ENCODE assay signal across 16 cellular contexts in genomic region chr11:111837366-111837891, GRCh38.
"Had no signal": no experiment of that assay in that cellular context is flagged by ENCODE, and none has a peak within 500 bp of the region (broad histone marks: within the 10 kb centered on the region; RNA-seq: fewer than 3 reads in every experiment).

No MANE protein-coding gene starts in this region.

- H3K79me2 ChIP-seq: parathyroid adenoma had no signal

- H3K9me3 ChIP-seq: esophagus muscularis mucosa, suprapubic skin, transverse colon, uterus had no signal

- H3K27me3 Mint-ChIP-seq: activated naive CD4-positive, alpha-beta T cell treated with anti-CD3 and anti-CD28 coated beads, Interleukin-2, amount 50 U/mL, for 24 hours; dendritic cell treated with granulocyte-macrophage colony-stimulating factor and Interleukin-4, amounts not matched to agents 40 ng/mL and 50 ng/mL, for 4 days had no signal

- H2AFZ ChIP-seq: parathyroid adenoma had no signal

- H3K9me3 Mint-ChIP-seq: activated naive CD4-positive, alpha-beta T cell treated with anti-CD3 and anti-CD28 coated beads, Interleukin-2, amount 50 U/mL, for 24 hours; dendritic cell treated with granulocyte-macrophage colony-stimulating factor and Interleukin-4, amounts not matched to agents 40 ng/mL and 50 ng/mL, for 4 days; natural killer cell; T-helper 1 cell treated with Interleukin-12 subunit alpha and Interleukin-12 subunit beta and Interleukin-4 antibody, amounts not matched to agents 30 μg/mL and 1 μg/mL, for 36 hours had no signal

- H3K27me3 ChIP-seq: esophagus muscularis mucosa, suprapubic skin, transverse colon, uterus had no signal

- ATAC-seq: natural killer cell had no signal

- H3K27ac ChIP-seq: esophagus muscularis mucosa, parathyroid adenoma, suprapubic skin, transverse colon, uterus had no signal

- H3K4me3 ChIP-seq: esophagus muscularis mucosa, suprapubic skin, transverse colon, uterus had no signal

- H3K36me3 ChIP-seq: uterus had no signal

- DNase-seq: activated CD4-positive, alpha-beta T cell treated with anti-CD3 and anti-CD28 coated beads, Interleukin-2, amount 50 U/mL, for 1 hour; activated CD8-positive, alpha-beta memory T cell treated with anti-CD3 and anti-CD28 coated beads, Interleukin-2, amount 50 U/mL, for 48 hours; activated effector memory CD4-positive, alpha-beta T cell treated with anti-CD3 and anti-CD28 coated beads, Interleukin-2, amount 50 U/mL, for 16 hours; activated T-cell treated with anti-CD3 and anti-CD28 coated beads, Interleukin-2, amount 50 U/mL, for 48 hours; effector CD8-positive, alpha-beta T cell; natural killer cell; stimulated activated CD4-positive, alpha-beta T cell treated with anti-CD3 and anti-CD28 coated beads, Interleukin-2, amount 100 ng/mL, for 24 hours; stimulated activated naive CD8-positive, alpha-beta T cell treated with anti-CD3 and anti-CD28 coated beads, Interleukin-15, Interleukin-2, amounts not matched to agents 100 U/mL and 50 U/mL, for 24 hours; transverse colon; uterus had no signal

- H3K4me1 ChIP-seq: parathyroid adenoma, suprapubic skin had no signal

- H3K4me3 Mint-ChIP-seq: activated naive CD4-positive, alpha-beta T cell treated with anti-CD3 and anti-CD28 coated beads, Interleukin-2, amount 50 U/mL, for 24 hours; dendritic cell treated with granulocyte-macrophage colony-stimulating factor and Interleukin-4, amounts not matched to agents 40 ng/mL and 50 ng/mL, for 4 days; natural killer cell; T-helper 1 cell treated with Interleukin-12 subunit alpha and Interleukin-12 subunit beta and Interleukin-4 antibody, amounts not matched to agents 30 μg/mL and 1 μg/mL, for 36 hours had no signal

- H3K9ac ChIP-seq: parathyroid adenoma had no signal

- H3K27ac Mint-ChIP-seq: activated naive CD4-positive, alpha-beta T cell treated with anti-CD3 and anti-CD28 coated beads, Interleukin-2, amount 50 U/mL, for 24 hours; dendritic cell treated with granulocyte-macrophage colony-stimulating factor and Interleukin-4, amounts not matched to agents 40 ng/mL and 50 ng/mL, for 4 days; T-helper 1 cell treated with Interleukin-12 subunit alpha and Interleukin-12 subunit beta and Interleukin-4 antibody, amounts not matched to agents 30 μg/mL and 1 μg/mL, for 36 hours had no signal
